In genomic region chr13:50829226-50829625, GRCh38 we compare ENCODE assay signal across 32 cellular contexts. TPM values are rescaled to one million over a fixed set of nuclear protein-coding genes. Genes with fewer than 3 reads are reported as not detected.
"Had no signal": no experiment of that assay in that cellular context is flagged by ENCODE, and none has a peak within 500 bp of the region (broad histone marks: within the 10 kb centered on the region; RNA-seq: fewer than 3 reads in every experiment).

No MANE protein-coding gene starts in this region.

- H3K27ac Mint-ChIP-seq: naive thymus-derived CD8-positive, alpha-beta T cell; natural killer cell treated with Interleukin-12 subunit alpha and Interleukin-12 subunit beta and Interleukin-15 and Interleukin-18, amount 100 ng/mL, for 72 hours; nephron progenitor cell; stimulated activated memory B cell treated with anti-CD40 and anti-IgM and Interleukin-4, amounts not matched to agents 10 μg/mL and 1 μg/mL and 100 μg/mL, for 72 hours; stimulated activated naive CD8-positive, alpha-beta T cell treated with anti-CD3 and anti-CD28 coated beads, Interleukin-15, amount 100 ng/mL, for 72 hours; type B pancreatic cell had no signal

- ATAC-seq: naive thymus-derived CD8-positive, alpha-beta T cell; natural killer cell treated with Interleukin-12 subunit alpha and Interleukin-12 subunit beta and Interleukin-15 and Interleukin-18, amount 100 ng/mL, for 72 hours; pancreas; psoas muscle; right cardiac atrium; stimulated activated memory B cell treated with anti-CD40 and anti-IgM and Interleukin-4, amounts not matched to agents 10 μg/mL and 1 μg/mL and 100 μg/mL, for 72 hours; stimulated activated naive CD8-positive, alpha-beta T cell treated with anti-CD3 and anti-CD28 coated beads, Interleukin-15, amount 100 ng/mL, for 72 hours; stimulated activated naive CD8-positive, alpha-beta T cell treated with anti-CD3 and anti-CD28 coated beads, Interleukin-15, Interleukin-2, amounts not matched to agents 100 U/mL and 50 U/mL, for 24 hours; upper lobe of right lung had no signal

- H3K36me3 Mint-ChIP-seq: naive thymus-derived CD8-positive, alpha-beta T cell had no signal

- H3K4me3 Mint-ChIP-seq: naive thymus-derived CD8-positive, alpha-beta T cell; natural killer cell treated with Interleukin-12 subunit alpha and Interleukin-12 subunit beta and Interleukin-15 and Interleukin-18, amount 100 ng/mL, for 72 hours; nephron progenitor cell; neural crest cell; stimulated activated memory B cell treated with anti-CD40 and anti-IgM and Interleukin-4, amounts not matched to agents 10 μg/mL and 1 μg/mL and 100 μg/mL, for 72 hours; stimulated activated naive CD8-positive, alpha-beta T cell treated with anti-CD3 and anti-CD28 coated beads, Interleukin-15, amount 100 ng/mL, for 72 hours; type B pancreatic cell had no signal

- H3K36me3 ChIP-seq: neutrophil, pancreas, right lobe of liver, spleen, suprapubic skin, tibial artery, transverse colon, upper lobe of right lung, uterus had no signal

- DNase-seq: naive thymus-derived CD8-positive, alpha-beta T cell; nephron progenitor cell; nucleus accumbens; pancreas; psoas muscle; right lobe of liver; spleen; stimulated activated CD4-positive, alpha-beta T cell treated with anti-CD3 and anti-CD28 coated beads, Interleukin-12 subunit alpha, Interleukin-12 subunit beta, amount 100 ng/mL, for 4 hours; stimulated activated CD4-positive, alpha-beta T cell treated with anti-CD3 and anti-CD28 coated beads, Interleukin-1b, Interleukin-23, amount 100 ng/mL, for 48 hours; stimulated activated CD4-positive, alpha-beta T cell treated with anti-CD3 and anti-CD28 coated beads, Interleukin-4, amount 100 ng/mL, for 1 hour; stimulated activated CD4-positive, alpha-beta T cell treated with anti-CD3 and anti-CD28 coated beads, Interleukin-4, amount 100 ng/mL, for 4 hours; stimulated activated CD8-positive, alpha-beta memory T cell treated with anti-CD3 and anti-CD28 coated beads, Interleukin-4, amount 100 ng/mL, for 48 hours; stimulated activated naive CD4-positive, alpha-beta T cell; stimulated activated naive CD8-positive, alpha-beta T cell treated with anti-CD3 and anti-CD28 coated beads, Interleukin-15, amount 100 ng/mL, for 72 hours; stimulated activated naive CD8-positive, alpha-beta T cell treated with anti-CD3 and anti-CD28 coated beads, Interleukin-15, Interleukin-2, amounts not matched to agents 100 U/mL and 50 U/mL, for 24 hours; substantia nigra; testis; tibial artery; transverse colon; upper lobe of right lung; uterus had no signal

- H3K4me1 Mint-ChIP-seq: nephron progenitor cell; neural crest cell; stimulated activated memory B cell treated with anti-CD40 and anti-IgM and Interleukin-4, amounts not matched to agents 10 μg/mL and 1 μg/mL and 100 μg/mL, for 72 hours had no signal

- H3K4me3 ChIP-seq: pancreas, psoas muscle, right lobe of liver, skin epidermis, smooth muscle cell, spleen, suprapubic skin, testis, tibial artery, transverse colon, upper lobe of right lung, uterus had no signal

- FAIRE-seq: pancreas had no signal

- H3K27ac ChIP-seq: neutrophil, pancreas, psoas muscle, spleen, suprapubic skin, testis, tibial artery, transverse colon, upper lobe of right lung, uterus had no signal

- H3K27me3 Mint-ChIP-seq: stimulated activated memory B cell treated with anti-CD40 and anti-IgM and Interleukin-4, amounts not matched to agents 10 μg/mL and 1 μg/mL and 100 μg/mL, for 72 hours; stimulated activated naive CD8-positive, alpha-beta T cell treated with anti-CD3 and anti-CD28 coated beads, Interleukin-15, amount 100 ng/mL, for 72 hours had no signal

- H3K27me3 ChIP-seq: neutrophil, pancreas, right lobe of liver, spleen, suprapubic skin, testis, tibial artery, transverse colon, upper lobe of right lung, uterus had no signal

- H3K4me1 ChIP-seq: pancreas, psoas muscle, spleen, suprapubic skin, testis, tibial artery, transverse colon, upper lobe of right lung, uterus had no signal

RNA-seq across cellular contexts. Expression of gene DLEU7, which starts 14.3 kb away (rescaled TPM):
- total RNA-seq: naive thymus-derived CD8-positive, alpha-beta T cell; natural killer cell treated with Interleukin-12 subunit alpha and Interleukin-12 subunit beta and Interleukin-15 and Interleukin-18, amount 100 ng/mL, for 72 hours; omental fat pad; renal cortical epithelial cell; suprapubic skin; uterus had no signal
- polyA plus RNA-seq: naive thymus-derived CD8-positive, alpha-beta T cell; smooth muscle cell had no signal
